Comparison of ENCODE assay signal across 8 cellular contexts in genomic region chrX:153333821-153334653, GRCh38.
DNase-seq lines count a peak whose midpoint lies in the region; ATAC-seq and TF ChIP-seq lines count a peak whose summit lies in the region.

ZNF275 (plus strand) TSS chrX:153334153; CDS start chrX:153336680, 2,527 bp downstream.

- TF ChIP-seq CTCF in AG09309 (IDR thresholded peaks at IDR 0.05; ENCODE audit: control insufficient read depth, insufficient read depth, low read depth, low read length, missing control alignments) = no peak

- ATAC-seq in GM18907 (IDR thresholded peaks at IDR 0.05; ENCODE audit: unreplicated experiment) (peak; percentile 90), HG03135 (IDR thresholded peaks at IDR 0.05; ENCODE audit: unreplicated experiment) (peak; percentile 94)

- DNase-seq in AG09309 (ENCODE audit: low read depth) (peak; percentile 10), NCI-H226 (peak; percentile 70), cerebellar nuclear complex (lab: John Stamatoyannopoulos, UW) (peak; percentile 7 to 10), kidney glomerular epithelial cell (lab: John Stamatoyannopoulos, UW) (peak; percentile 37)
- DNase-seq in activated CD4-positive, alpha-beta T cell treated with anti-CD3 and anti-CD28 coated beads for 1 hour = peak; percentile 70
- DNase-seq in stimulated activated CD4-positive, alpha-beta T cell treated with anti-CD3 and anti-CD28 coated beads, Interleukin-15, amount 100 ng/mL, for 24 hours = peak; percentile 83

- H3K4me3 ChIP-seq in AG09309 (ENCODE audit: control insufficient read depth, low read depth, low read length) = peak within 1 kb of the TSS; percentile 84

Comparison
In these comparisons a context has a peak if more than half of its experiments do, and no peak if none do; other contexts are left out.
1. Peak in every context shown above with its lines: DNase-seq, ATAC-seq and H3K4me3 ChIP-seq.
2. DNase-seq: peak in every context shown above with its lines; median percentile 83 in stimulated activated CD4-positive, alpha-beta T cell treated with anti-CD3 and anti-CD28 coated beads, Interleukin-15, amount 100 ng/mL, for 24 hours; 70 in NCI-H226; 70 in activated CD4-positive, alpha-beta T cell treated with anti-CD3 and anti-CD28 coated beads for 1 hour; 37 in kidney glomerular epithelial cell; 10 in AG09309; 8 in cerebellar nuclear complex.